18 cellular contexts compared by ENCODE assay signal in genomic region chr1:59532102-59532501, GRCh38.
"Had no signal": no experiment of that assay in that cellular context is flagged by ENCODE, and none has a peak within 500 bp of the region (broad histone marks: within the 10 kb centered on the region; RNA-seq: fewer than 3 reads in every experiment).

No MANE protein-coding gene starts in this region.

- H3K4me3 ChIP-seq: esophagus squamous epithelium, thoracic aorta, upper lobe of right lung had no signal

- H3K79me2 ChIP-seq: parathyroid adenoma had no signal

- H3K27ac ChIP-seq: esophagus squamous epithelium, neutrophil, parathyroid adenoma, thoracic aorta, upper lobe of right lung had no signal

- ATAC-seq: naive thymus-derived CD8-positive, alpha-beta T cell; stimulated activated effector memory CD8-positive, alpha-beta T cell treated with anti-CD3 and anti-CD28 coated beads, Interleukin-12 subunit alpha, Interleukin-12 subunit beta, amount 100 ng/mL, for 72 hours; upper lobe of right lung had no signal

- H2AFZ ChIP-seq: parathyroid adenoma had no signal

- H3K4me1 ChIP-seq: esophagus squamous epithelium, parathyroid adenoma, upper lobe of right lung had no signal

- H3K9ac ChIP-seq: parathyroid adenoma had no signal

- DNase-seq: activated CD4-positive, alpha-beta T cell treated with anti-CD3 and anti-CD28 coated beads, Interleukin-2, amount 50 U/mL, for 1 hour; activated CD8-positive, alpha-beta memory T cell treated with anti-CD3 and anti-CD28 coated beads for 24 hours; activated gamma-delta T cell treated with Interleukin-2 at 50 U/mL for 16 hours; activated naive CD8-positive, alpha-beta T cell treated with anti-CD3 and anti-CD28 coated beads, Interleukin-2, amount 10 ng/mL, durations not matched to agents 7 days and 5 days; cortex of kidney; effector CD4-positive, alpha-beta T cell; esophagus squamous epithelium; glutamatergic neuron; hypothalamus; mesenchymal stem cell; naive thymus-derived CD8-positive, alpha-beta T cell; stimulated activated CD4-positive, alpha-beta T cell treated with anti-CD3 and anti-CD28 coated beads, Interleukin-12 subunit alpha, Interleukin-12 subunit beta, amount 100 ng/mL, for 4 hours; stimulated activated CD4-positive, alpha-beta T cell treated with anti-CD3 and anti-CD28 coated beads, Interleukin-2, amount 100 ng/mL, for 24 hours; upper lobe of right lung had no signal

- H3K9me3 ChIP-seq: esophagus squamous epithelium, neutrophil, thoracic aorta, upper lobe of right lung had no signal

- H3K27me3 ChIP-seq: esophagus squamous epithelium, neutrophil, upper lobe of right lung had no signal

- H3K36me3 ChIP-seq: esophagus squamous epithelium, neutrophil, thoracic aorta, upper lobe of right lung had no signal
